ENCODE assay signal across 9 cellular contexts in genomic region chr6:169335301-169335700, GRCh38.
"Had no signal": no experiment of that assay in that cellular context is flagged by ENCODE, and none has a peak within 500 bp of the region (broad histone marks: within the 10 kb centered on the region; RNA-seq: fewer than 3 reads in every experiment).

No MANE protein-coding gene starts in this region.

- H3K9me3 Mint-ChIP-seq: HFFc6, IgD-negative memory B cell had no signal

- H3K36me3 ChIP-seq: HAP-1 had no signal

- H3K9me3 ChIP-seq: HAP-1 had no signal

- H3K36me3 Mint-ChIP-seq: IgD-negative memory B cell had no signal

- ATAC-seq: HCT116, HepG2 had no signal

- H3K9ac ChIP-seq: GM23248 had no signal

- H3K4me3 ChIP-seq: GM23248, HAP-1 had no signal

- H3K4me3 Mint-ChIP-seq: HFFc6, IgD-negative memory B cell had no signal

- H3K4me1 Mint-ChIP-seq: IgD-negative memory B cell had no signal

- H2AFZ ChIP-seq: GM23248 had no signal

- H3K27ac ChIP-seq: GM23248, HL-60 had no signal

- DNase-seq: GM23248, GOT3, H7, HFFc6 had no signal

- FAIRE-seq: HepG2 had no signal

- H3K27ac Mint-ChIP-seq: HFFc6, IgD-negative memory B cell had no signal
